Comparison of ENCODE assay signal across 10 cellular contexts in the genomic region with DNA sequence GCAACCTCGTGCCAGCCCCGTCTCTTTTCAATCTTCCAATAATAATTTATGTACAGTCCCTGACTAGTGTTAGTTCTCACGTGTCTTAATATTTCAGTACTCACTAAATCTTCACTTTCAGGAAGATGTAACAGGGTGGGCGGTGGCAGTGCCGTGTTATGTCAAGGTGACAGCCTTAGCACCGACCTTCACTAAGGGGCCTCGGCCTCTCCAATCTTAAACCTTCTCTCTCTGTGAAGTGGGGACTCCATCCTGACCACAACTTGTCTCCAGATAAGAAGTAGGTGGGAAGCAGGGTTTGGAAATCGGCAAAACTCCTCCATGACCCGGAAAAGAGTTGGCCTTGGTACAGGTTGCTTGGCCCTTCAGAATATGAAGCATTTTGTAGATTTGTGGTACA. TPM values are rescaled to one million over a fixed set of nuclear protein-coding genes. Genes with fewer than 3 reads are reported as not detected.
A peak's percentile ranks its signal among the peaks of the same experiment; 100 is the strongest.
DNase-seq lines count a peak whose midpoint lies in the region; TF ChIP-seq lines count a peak whose summit lies in the region.
"Had no signal": no experiment of that assay in that cellular context is flagged by ENCODE, and none has a peak within 500 bp of the region (broad histone marks: within the 10 kb centered on the region; RNA-seq: fewer than 3 reads in every experiment).

No MANE protein-coding gene starts in this region.

- no peak overlapping the region for H2BK15ac ChIP-seq in mesendoderm (replicated peaks; ENCODE audit: low read depth)

- DNase-seq in AG10803 (ENCODE audit: low read depth) (no peak), astrocyte of the cerebellum (ENCODE audit: low read depth) (no peak), mesendoderm (no peak), ascending aorta (ENCODE audit: low spot score in 2 of 2) (no peak), DMS153 (lab: John Stamatoyannopoulos, UW) (no peak), amygdala (lab: John Stamatoyannopoulos, UW) (no peak), GM13977 (ENCODE audit: low spot score) (no peak)
- DNase-seq: NCI-H1092, T-helper 9 cell had no signal

- no peak overlapping the region for H3K23ac ChIP-seq in mesendoderm (ENCODE audit: low read length)

- H3K9me3 ChIP-seq in HUES64 (ENCODE audit: insufficient read depth, low read depth, low read length) (no peaks in the 10 kb centered on the region), ascending aorta (no peaks in the 10 kb centered on the region)

- peak overlapping the region; percentile 94 for H3K56ac ChIP-seq in mesendoderm (ENCODE audit: low read length)

- H3K27ac ChIP-seq in HUES64 (ENCODE audit: low read depth, low read length) (peak overlapping the region; percentile 86), mesendoderm (ENCODE audit: low read depth, low read length) (no peak overlapping the region), ascending aorta (no peak overlapping the region)

- no peak overlapping the region for H2BK5ac ChIP-seq in mesendoderm (ENCODE audit: low read length)

- no peak overlapping the region for H3K18ac ChIP-seq in mesendoderm (ENCODE audit: low read length)

- H3K36me3 ChIP-seq in HUES64 (ENCODE audit: insufficient read depth, low read length) (peaks cover 61% of the 10 kb centered on the region), mesendoderm (ENCODE audit: control insufficient read depth, insufficient read depth, low read length) (peaks cover 29% of the 10 kb centered on the region), ascending aorta (peaks cover 51 to 52% of the 10 kb centered on the region in 2 donors)

- peaks cover 53% of the 10 kb centered on the region for H3K79me2 ChIP-seq in mesendoderm (ENCODE audit: control insufficient read depth, insufficient read depth, low read length)

- TF ChIP-seq CTCF in AG10803 (conservative IDR thresholded peaks at IDR 0.05; ENCODE audit: low read length) = no peak
- no peak for TF ChIP-seq CTCF in astrocyte of the cerebellum (IDR thresholded peaks at IDR 0.05; ENCODE audit: low read depth, low read length, missing control alignments)
- no peak for TF ChIP-seq CTCF in ascending aorta (IDR thresholded peaks at IDR 0.05)
- no peak for TF ChIP-seq CTCF in GM13977 (IDR thresholded peaks at IDR 0.05; ENCODE audit: extremely low read depth, insufficient read depth, missing control alignments)

- H2AK5ac ChIP-seq in mesendoderm (ENCODE audit: low read length) = no peak overlapping the region

- peaks cover 30% of the 10 kb centered on the region for H3K79me1 ChIP-seq in mesendoderm (ENCODE audit: low read length)

- in situ Hi-C loops in astrocyte of the cerebellum (cut with HindIII; ENCODE audit: low sequenced_read_pairs) (no loop called here), GM13977 (cut with MboI; ENCODE audit: low pct_unique_long_range_greater_than_20kb, low sequenced_read_pairs, unreplicated experiment) (no loop called here)

- no peak overlapping the region for H2BK120ac ChIP-seq in mesendoderm (ENCODE audit: low read depth, low read length)

- WGBS in HUES64 = 95% methylated on average over 9 of the region's 9 CpGs
- WGBS in mesendoderm (ENCODE audit: extremely low coverage, insufficient coverage, low lambda C conversion rate) = no CpG with 5 or more reads among the region's 9 CpGs

- peaks cover 25% of the 10 kb centered on the region for H3K4me1 ChIP-seq in HUES64 (ENCODE audit: insufficient read depth, low read length)
- peaks cover 8% of the 10 kb centered on the region for H3K4me1 ChIP-seq in mesendoderm (ENCODE audit: control insufficient read depth, low read depth, low read length)
- H3K4me1 ChIP-seq in ascending aorta = peaks cover 25 to 27% of the 10 kb centered on the region in 2 donors

- H4K8ac ChIP-seq in mesendoderm (ENCODE audit: low read depth, low read length) = no peak overlapping the region

- H3K27me3 ChIP-seq in HUES64 (ENCODE audit: insufficient read depth, low read length) (no peaks in the 10 kb centered on the region), mesendoderm (ENCODE audit: insufficient read depth, low read length, poor library complexity) (no peaks in the 10 kb centered on the region), ascending aorta (no peaks in the 10 kb centered on the region)

- H3K4me3 ChIP-seq in AG10803 (ENCODE audit: low read length) (peak overlapping the region; percentile 98), HUES64 (ENCODE audit: low read length) (peak overlapping the region; percentile 99), astrocyte of the cerebellum (ENCODE audit: low read depth, low read length) (peak overlapping the region; percentile 98), mesendoderm (ENCODE audit: low read length) (no peak overlapping the region), ascending aorta (peak overlapping the region in 1 of 2 donors; percentile 83)

- no peak overlapping the region for H3K4ac ChIP-seq in mesendoderm (ENCODE audit: low read depth, low read length)

- peak overlapping the region; percentile 73 for H3K4me2 ChIP-seq in mesendoderm (ENCODE audit: low read length)

- peak overlapping the region; percentile 100 for H3K9ac ChIP-seq in HUES64 (ENCODE audit: low read depth, low read length)
- H3K9ac ChIP-seq in mesendoderm (ENCODE audit: low read length) = peak overlapping the region; percentile 88

- H4K5ac ChIP-seq in mesendoderm (ENCODE audit: low read length) = no peak overlapping the region

- intact Hi-C loops in ascending aorta (cut with DNase I) = loop anchor here (5.0 kb wide), 1 partner anchor 215 kb away; a partner anchor contains a TSS

RNA-seq across cellular contexts. Expression of a gene that starts 1.8 kb away (rescaled TPM):
- 3,403 TPM for polyA plus RNA-seq in HUES64 (2013, experiment 1 of 2)
- 3,620 TPM for polyA plus RNA-seq in HUES64 (2013, experiment 2 of 2)
- 3,019 TPM for polyA plus RNA-seq in mesendoderm (2013, experiment 1 of 2)
- polyA plus RNA-seq in mesendoderm (2013, experiment 2 of 2) = 2,972 TPM
- 956 TPM for total RNA-seq in ascending aorta

RNA-seq across cellular contexts. Expression of a gene that starts 15.2 kb away (rescaled TPM):
- 0.25 TPM for polyA plus RNA-seq in HUES64 (2013, experiment 1 of 2)
- polyA plus RNA-seq in HUES64 (2013, experiment 2 of 2) = 0.44 TPM
- polyA plus RNA-seq in mesendoderm (2013, experiment 1 of 2) = 0.41 TPM
- polyA plus RNA-seq in mesendoderm (2013, experiment 2 of 2) = 0.46 TPM
- not detected for total RNA-seq in ascending aorta

RNA-seq across cellular contexts. Expression of a gene that starts 17.0 kb away (rescaled TPM):
- polyA plus RNA-seq in HUES64 (2013, experiment 1 of 2) = not detected
- polyA plus RNA-seq in HUES64 (2013, experiment 2 of 2) = not detected
- not detected for polyA plus RNA-seq in mesendoderm (2013, experiment 1 of 2)
- polyA plus RNA-seq in mesendoderm (2013, experiment 2 of 2) = not detected
- total RNA-seq in ascending aorta = not detected

RNA-seq across cellular contexts. Expression of a gene that starts 17.4 kb away (rescaled TPM):
- polyA plus RNA-seq in HUES64 (2013, experiment 1 of 2) = not detected
- not detected for polyA plus RNA-seq in HUES64 (2013, experiment 2 of 2)
- polyA plus RNA-seq in mesendoderm (2013, experiment 1 of 2) = not detected
- polyA plus RNA-seq in mesendoderm (2013, experiment 2 of 2) = not detected
- total RNA-seq in ascending aorta = not detected

RNA-seq across cellular contexts. Expression of a gene that starts 21.1 kb away (rescaled TPM):
- polyA plus RNA-seq in HUES64 (2013, experiment 1 of 2) = 26.3 TPM
- 32.8 TPM for polyA plus RNA-seq in HUES64 (2013, experiment 2 of 2)
- 38.0 TPM for polyA plus RNA-seq in mesendoderm (2013, experiment 1 of 2)
- 36.4 TPM for polyA plus RNA-seq in mesendoderm (2013, experiment 2 of 2)
- total RNA-seq in ascending aorta = 178 TPM
